ENCODE assay signal across 12 cellular contexts in the genomic region with DNA sequence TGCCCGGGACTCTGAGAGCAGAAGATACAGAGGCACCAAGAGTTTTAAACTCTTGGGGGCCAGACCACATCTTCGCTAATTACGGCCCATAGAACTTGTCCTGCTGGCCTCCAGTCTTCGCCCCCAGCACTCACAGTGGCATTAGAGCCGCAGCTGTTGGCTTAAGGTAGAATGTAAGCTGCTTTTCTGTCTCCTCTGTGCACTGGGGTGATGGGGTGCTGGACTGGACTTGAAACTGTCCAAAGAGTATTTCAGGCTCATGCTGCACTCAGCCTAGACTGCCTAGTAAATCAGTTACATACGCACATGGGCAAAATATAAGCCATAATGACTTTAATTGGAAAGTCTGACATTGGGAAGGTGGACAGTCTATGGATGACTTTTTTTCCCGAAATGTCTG. TPM values are rescaled to one million over a fixed set of nuclear protein-coding genes. Genes with fewer than 3 reads are reported as not detected.
"Had no signal": no experiment of that assay in that cellular context is flagged by ENCODE, and none has a peak within 500 bp of the region (broad histone marks: within the 10 kb centered on the region; RNA-seq: fewer than 3 reads in every experiment).

No MANE protein-coding gene starts in this region.

- H3K36me3 ChIP-seq: uterus had no signal

- H3K4me1 ChIP-seq: uterus had no signal

- DNase-seq: activated CD4-positive, alpha-beta T cell treated with anti-CD3 and anti-CD28 coated beads for 1 hour; activated CD8-positive, alpha-beta memory T cell treated with anti-CD3 and anti-CD28 coated beads for 24 hours; activated naive CD8-positive, alpha-beta T cell treated with anti-CD3 and anti-CD28 coated beads for 36 hours; esophagus squamous epithelium; left cardiac atrium; stimulated activated CD4-positive, alpha-beta T cell treated with anti-CD3 and anti-CD28 coated beads, Interleukin-4, amount 100 ng/mL, for 4 hours; thyroid gland; uterus had no signal

- H3K4me3 ChIP-seq: ascending aorta, esophagus squamous epithelium, thyroid gland, uterus had no signal

- FAIRE-seq: bronchial epithelial cell had no signal

- H3K9me3 ChIP-seq: ascending aorta, esophagus squamous epithelium, thyroid gland, uterus had no signal

- H3K27me3 ChIP-seq: ascending aorta, esophagus squamous epithelium, thyroid gland, uterus had no signal

- ATAC-seq: left cardiac atrium had no signal

- H3K27ac ChIP-seq: ascending aorta, esophagus squamous epithelium, thyroid gland, uterus had no signal

RNA-seq across cellular contexts. Expression of gene SLC25A47, which starts 55.1 kb away (rescaled TPM):
- total RNA-seq: activated naive CD8-positive, alpha-beta T cell treated with anti-CD3 and anti-CD28 coated beads for 36 hours; ascending aorta; bronchial epithelial cell; esophagus squamous epithelium; left cardiac atrium; osteocyte; T-helper 2 cell treated with Interferon-gamma antibody and Interleukin-4, amounts not matched to agents 100 ng/mL and 5 ng/mL, for 36 hours; thyroid gland; uterus had no signal
